23 cellular contexts compared by ENCODE assay signal in genomic region chr1:48036693-48037386, GRCh38. TPM values are rescaled to one million over a fixed set of nuclear protein-coding genes. Genes with fewer than 3 reads are reported as not detected.
DNase-seq lines count a peak whose midpoint lies in the region; ATAC-seq, FAIRE-seq and TF ChIP-seq lines count a peak whose summit lies in the region.
"Had no signal": no experiment of that assay in that cellular context is flagged by ENCODE, and none has a peak within 500 bp of the region (broad histone marks: within the 10 kb centered on the region; RNA-seq: fewer than 3 reads in every experiment).

No MANE protein-coding gene starts in this region.

- H3K36me3 ChIP-seq in bronchial epithelial cell (ENCODE audit: control insufficient read depth, insufficient read depth, low read length) = no peaks in the 10 kb centered on the region
- H3K36me3 ChIP-seq: spleen had no signal

- H3K4me1 ChIP-seq in right cardiac atrium (ENCODE audit: control insufficient read depth, insufficient read depth, low read length) = peaks cover 9% of the 10 kb centered on the region

- H3K27me3 ChIP-seq in right cardiac atrium (ENCODE audit: control insufficient read depth, insufficient read depth) = no peaks in the 10 kb centered on the region
- H3K27me3 ChIP-seq in bronchial epithelial cell (ENCODE audit: control insufficient read depth, insufficient read depth, low read length) = peaks cover 4% of the 10 kb centered on the region

- peak; percentile 41 for DNase-seq in cardiac septum (ENCODE audit: low spot score)
- no peak for DNase-seq in right cardiac atrium
- DNase-seq in bronchial epithelial cell (ENCODE audit: low read depth) = peak; percentile 46
- peak; percentile 95 for DNase-seq in kidney tubule cell (ENCODE audit: low spot score)
- DNase-seq in stimulated activated naive CD4-positive, alpha-beta T cell treated with Interleukin-2 at 50 U/mL for 16 hours (lab: John Stamatoyannopoulos, UW) = no peak
- DNase-seq in GM20000 (ENCODE audit: low spot score) = no peak
- no peak for DNase-seq in GM19240 (ENCODE audit: insufficient read length, low spot score)
- DNase-seq in activated gamma-delta T cell (lab: John Stamatoyannopoulos, UW) = no peak
- DNase-seq: activated effector memory CD4-positive, alpha-beta T cell treated with anti-CD3 and anti-CD28 coated beads, Interleukin-2, amount 50 U/mL, for 16 hours; CD8-positive, alpha-beta T cell; cortex of kidney; Karpas-422; NCI-H1417 treated with DMSO at 0.1 percent for 48 hours; NCI-H2227 treated with DMSO at 0.1 percent for 48 hours; SHP77 treated with DMSO at 0.1 percent for 48 hours; spleen; stimulated activated naive B cell treated with anti-CD40 and anti-IgM and Interleukin-4, amounts not matched to agents 10 μg/mL and 1 μg/mL and 100 μg/mL, for 72 hours; T-helper 2 cell; trophoblast cell had no signal

- no peaks in the 10 kb centered on the region for H3K9me3 ChIP-seq in right cardiac atrium (ENCODE audit: control insufficient read depth, low read length)
- H3K9me3 ChIP-seq: spleen had no signal

- no peak overlapping the region for H3K27ac ChIP-seq in right cardiac atrium (ENCODE audit: low read length)
- H3K27ac ChIP-seq: parathyroid adenoma, spleen had no signal

- TF ChIP-seq CTCF in bronchial epithelial cell (IDR thresholded peaks at IDR 0.05; ENCODE audit: insufficient read depth, low read length, severe bottlenecking) (no peak), GM20000 (IDR thresholded peaks at IDR 0.05; ENCODE audit: extremely low read depth, missing control alignments) (no peak)

- H3K4me3 ChIP-seq in right cardiac atrium (ENCODE audit: low read length) (no peak overlapping the region), bronchial epithelial cell (ENCODE audit: low read depth, low read length) (no peak overlapping the region)
- H3K4me3 ChIP-seq: GM23338, spleen had no signal

- WGBS in right cardiac atrium = 75% methylated on average over 4 of the region's 4 CpGs

- no peak for ATAC-seq in right cardiac atrium
- ATAC-seq: activated CD4-positive, CD25-positive, alpha-beta regulatory T cell treated with anti-CD3 and anti-CD28 coated beads, Interleukin-2, amount 50 U/mL, for 24 hours; CD8-positive, alpha-beta T cell; GM23338; stimulated activated naive B cell treated with anti-CD40 and anti-IgM and Interleukin-4, amounts not matched to agents 10 μg/mL and 1 μg/mL and 100 μg/mL, for 72 hours had no signal

- intact Hi-C loops in cardiac septum (cut with DNase I) (no loop called here), right cardiac atrium (cut with DNase I) (no loop called here)

- FAIRE-seq in bronchial epithelial cell (lab: Jason Lieb, UNC) = no peak
- FAIRE-seq: A204.1 had no signal

RNA-seq across cellular contexts. Expression of gene TRABD2B, which starts 39.7 kb away (rescaled TPM):
- total RNA-seq in cardiac septum (3.4 TPM), right cardiac atrium (10 to 100 TPM; 13.4 to 23.7 (median 18.1) TPM), bronchial epithelial cell (under 0.01 TPM in 2 replicates)
- 6.7 TPM for polyA plus RNA-seq in right cardiac atrium
- total RNA-seq: CD8-positive, alpha-beta T cell had no signal

Comparison
In these comparisons a context has a peak if more than half of its experiments do, and no peak if none do; other contexts are left out.
1. DNase-seq: peak in cardiac septum (single experiment), bronchial epithelial cell (single experiment) and kidney tubule cell (single experiment); none in right cardiac atrium (0 of 3), stimulated activated naive CD4-positive, alpha-beta T cell treated with Interleukin-2 at 50 U/mL for 16 hours (single experiment), GM20000 (single experiment), GM19240 (single experiment) and activated gamma-delta T cell (single experiment).